ENCODE assay signal across 16 cellular contexts in genomic region chr10:25902002-25902401, GRCh38. TPM values are rescaled to one million over a fixed set of nuclear protein-coding genes. Genes with fewer than 3 reads are reported as not detected.
DNase-seq lines count a peak whose midpoint lies in the region; ATAC-seq and TF ChIP-seq lines count a peak whose summit lies in the region.
"Had no signal": no experiment of that assay in that cellular context is flagged by ENCODE, and none has a peak within 500 bp of the region (broad histone marks: within the 10 kb centered on the region; RNA-seq: fewer than 3 reads in every experiment).

No MANE protein-coding gene starts in this region.

- TF ChIP-seq CTCF in ascending aorta (IDR thresholded peaks at IDR 0.05), result no peak

- peak; percentile 59 for ATAC-seq in GM19351 (IDR thresholded peaks at IDR 0.05; ENCODE audit: unreplicated experiment)
- peak; percentile 52 for ATAC-seq in HG02623 (IDR thresholded peaks at IDR 0.05; ENCODE audit: unreplicated experiment)
- ATAC-seq in HG03565 (IDR thresholded peaks at IDR 0.05; ENCODE audit: unreplicated experiment), result peak; percentile 59
- ATAC-seq in left lobe of liver, result no peak
- ATAC-seq: SK-N-SH treated with all-trans-retinoic acid at 6 μM for 48 hours had no signal

- peak overlapping the region in 9 of 11 experiments; percentile 33 to 89 (median 69); a peak in 19 of 22 replicates for H3K4me2 ChIP-seq in BLaER1 treated with 17β-estradiol and CSF1 and Interleukin-3, amounts not matched to agents 10 nM and 100 nM

- peak overlapping the region in 1 of 11 experiments; percentile 26; a peak in 1 of 22 replicates for H3K9ac ChIP-seq in BLaER1 treated with 17β-estradiol and CSF1 and Interleukin-3, amounts not matched to agents 10 nM and 100 nM

- H3K9me3 ChIP-seq in BLaER1 treated with 17β-estradiol and CSF1 and Interleukin-3, amounts not matched to agents 10 nM and 100 nM (replicated peaks in 1 of 11), result no peaks in the 10 kb centered on the region
- H3K9me3 ChIP-seq in ascending aorta, result no peaks in the 10 kb centered on the region
- H3K9me3 ChIP-seq: Caco-2, tibial artery had no signal

- H3K36me3 ChIP-seq in BLaER1 treated with 17β-estradiol and CSF1 and Interleukin-3, amounts not matched to agents 10 nM and 100 nM, result no peaks in the 10 kb centered on the region
- H3K36me3 ChIP-seq in ascending aorta, result no peaks in the 10 kb centered on the region
- H3K36me3 ChIP-seq: tibial artery had no signal

- H3K27ac ChIP-seq in BLaER1 treated with 17β-estradiol and CSF1 and Interleukin-3, amounts not matched to agents 10 nM and 100 nM, result no peak overlapping the region; a peak in 1 of 22 replicates
- H3K27ac ChIP-seq in ascending aorta, result no peak overlapping the region
- H3K27ac ChIP-seq: tibial artery had no signal

- intact Hi-C loops in ascending aorta (cut with DNase I), result no loop called here

- H3K4me3 ChIP-seq in BLaER1 treated with 17β-estradiol and CSF1 and Interleukin-3, amounts not matched to agents 10 nM and 100 nM, result no peak overlapping the region; a peak in 1 of 20 replicates
- no peak overlapping the region for H3K4me3 ChIP-seq in ascending aorta
- H3K4me3 ChIP-seq: tibial artery had no signal

- DNase-seq in NCI-H1092 treated with DMSO at 0.1 percent for 48 hours (lab: John Stamatoyannopoulos, UW) (no peak), left lobe of liver (ENCODE audit: low spot score) (no peak), ascending aorta (ENCODE audit: low spot score in 2 of 2) (no peak)
- no peak for DNase-seq in stimulated activated CD4-positive, alpha-beta T cell treated with anti-CD3 and anti-CD28 coated beads, Interleukin-4, amount 100 ng/mL, for 24 hours
- DNase-seq: Caco-2; central memory CD4-positive, alpha-beta T cell; HFFc6; kidney; NCI-H2029 treated with DMSO at 0.1 percent for 48 hours; tibial artery had no signal

- no peaks in the 10 kb centered on the region for H3K27me3 ChIP-seq in BLaER1 treated with 17β-estradiol and CSF1 and Interleukin-3, amounts not matched to agents 10 nM and 100 nM
- H3K27me3 ChIP-seq in ascending aorta, result no peaks in the 10 kb centered on the region
- H3K27me3 ChIP-seq: tibial artery had no signal

- H4K20me1 ChIP-seq in BLaER1 treated with 17β-estradiol and CSF1 and Interleukin-3, amounts not matched to agents 10 nM and 100 nM, result no peaks in the 10 kb centered on the region

- H3K4me1 ChIP-seq in BLaER1 treated with 17β-estradiol and CSF1 and Interleukin-3, amounts not matched to agents 10 nM and 100 nM, result peaks cover 6 to 50% (median 30%) of the 10 kb centered on the region in 10 experiments; a peak in 18 of 20 replicates
- H3K4me1 ChIP-seq in ascending aorta, result no peaks in the 10 kb centered on the region
- H3K4me1 ChIP-seq: Caco-2, tibial artery had no signal

RNA-seq across cellular contexts. Expression of gene MYO3A, which starts 32.0 kb away (rescaled TPM):
- total RNA-seq in left lobe of liver (0.10 TPM), ascending aorta (not detected)
- total RNA-seq: Caco-2, pulmonary artery endothelial cell had no signal
